ENCODE assay signal across 8 cellular contexts in the genomic region with DNA sequence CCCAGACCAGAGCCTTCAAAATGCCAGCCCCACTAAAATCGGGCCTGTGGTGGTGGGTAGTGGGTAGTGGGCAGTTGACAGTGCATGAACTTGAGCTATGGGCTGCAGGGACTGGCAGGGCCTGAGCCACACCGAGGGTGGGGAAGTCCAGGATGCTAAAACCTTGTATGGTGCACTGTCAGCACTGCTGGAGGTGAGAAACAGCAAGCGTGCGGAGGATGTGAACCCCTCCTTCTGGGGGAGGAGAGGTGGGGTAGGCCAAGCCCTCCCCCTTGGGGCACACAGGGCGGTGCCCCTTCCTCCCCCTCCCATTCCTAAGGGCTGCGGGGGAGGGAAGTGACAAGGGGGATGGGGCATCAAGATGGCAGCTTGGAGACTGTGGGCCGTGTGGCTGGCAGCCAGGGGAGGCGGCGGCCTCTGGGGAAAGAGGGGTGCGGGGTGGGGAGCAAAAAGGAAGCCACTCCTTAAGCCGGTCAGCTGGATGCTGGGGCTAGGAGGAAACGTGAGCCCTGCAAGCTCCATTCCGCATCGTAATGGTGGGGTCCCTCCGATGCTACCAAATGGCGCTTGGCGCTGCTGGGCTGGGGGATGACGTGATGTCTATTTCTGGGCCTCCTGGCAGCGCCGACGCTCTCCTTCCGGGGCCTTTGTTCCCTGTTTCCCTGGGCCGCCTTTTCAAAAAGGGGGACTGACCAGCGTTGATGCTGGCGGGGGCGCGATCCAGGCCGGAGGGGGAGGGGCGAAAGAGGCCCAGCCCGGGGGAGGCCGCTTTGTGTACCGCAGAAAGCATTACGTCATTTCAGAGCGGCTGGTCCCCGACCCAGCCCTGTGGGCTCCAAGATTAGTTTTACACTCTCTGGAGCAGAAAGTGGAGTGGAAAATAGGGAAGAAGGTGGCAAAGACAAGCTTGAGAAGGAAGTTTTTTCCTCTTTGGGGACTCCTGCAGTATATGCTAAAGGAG. TPM values are rescaled to one million over a fixed set of nuclear protein-coding genes. Genes with fewer than 3 reads are reported as not detected.
DNase-seq lines count a peak whose midpoint lies in the region; ATAC-seq and TF ChIP-seq lines count a peak whose summit lies in the region.

No MANE protein-coding gene starts in this region.

- peaks cover 2% of the 10 kb centered on the region for H3K36me3 ChIP-seq in OCI-LY3 (replicated peaks; ENCODE audit: low read depth, low read length)

- peak overlapping the region; percentile 85 for H3K4me3 Mint-ChIP-seq in activated T-helper 2 cell treated with anti-CD3 and anti-CD28 coated beads, Interferon-gamma antibody, Interleukin-2, Interleukin-4, amounts not matched to agents 10 μg/mL and 5 μg/mL and 100 μg/mL, durations not matched to agents 14 hours and 24 hours and 36 hours (ENCODE audit: low read depth)
- peak overlapping the region; percentile 82 to 89 (median 88) for H3K4me3 Mint-ChIP-seq in nephron

- H3K79me2 ChIP-seq in OCI-LY3 (ENCODE audit: low read length) = peaks cover 26% of the 10 kb centered on the region

- no peaks in the 10 kb centered on the region for H3K9me3 Mint-ChIP-seq in activated T-helper 2 cell treated with anti-CD3 and anti-CD28 coated beads, Interferon-gamma antibody, Interleukin-2, Interleukin-4, amounts not matched to agents 10 μg/mL and 5 μg/mL and 100 μg/mL, durations not matched to agents 14 hours and 24 hours and 36 hours
- no peaks in the 10 kb centered on the region for H3K9me3 Mint-ChIP-seq in nephron

- H3K4me3 ChIP-seq in OCI-LY3 (ENCODE audit: low read length) = peak overlapping the region; percentile 87

- intact Hi-C loops in activated T-helper 2 cell treated with anti-CD3 and anti-CD28 coated beads, Interferon-gamma antibody, Interleukin-2, Interleukin-4, amounts not matched to agents 10 μg/mL and 5 μg/mL and 100 μg/mL, durations not matched to agents 14 hours and 24 hours and 36 hours (cut with micrococcal nuclease) = loop anchor here (1.0 to 5.0 kb wide), 4 partner anchors 51 to 588 kb away; a partner anchor contains a TSS

- no peaks in the 10 kb centered on the region for H3K27me3 ChIP-seq in OCI-LY3 (ENCODE audit: low read depth, low read length)

- H3K4me1 ChIP-seq in OCI-LY3 (ENCODE audit: low read length) = peaks cover 31% of the 10 kb centered on the region

- peaks cover 12% of the 10 kb centered on the region for H3K36me3 Mint-ChIP-seq in activated T-helper 2 cell treated with anti-CD3 and anti-CD28 coated beads, Interferon-gamma antibody, Interleukin-2, Interleukin-4, amounts not matched to agents 10 μg/mL and 5 μg/mL and 100 μg/mL, durations not matched to agents 14 hours and 24 hours and 36 hours (ENCODE audit: low read depth)
- peaks cover 5% of the 10 kb centered on the region for H3K36me3 Mint-ChIP-seq in nephron (ENCODE audit: low read depth)

- peak overlapping the region; percentile 92 for H3K27ac Mint-ChIP-seq in activated T-helper 2 cell treated with anti-CD3 and anti-CD28 coated beads, Interferon-gamma antibody, Interleukin-2, Interleukin-4, amounts not matched to agents 10 μg/mL and 5 μg/mL and 100 μg/mL, durations not matched to agents 14 hours and 24 hours and 36 hours
- peak overlapping the region; percentile 68 to 92 (median 87) for H3K27ac Mint-ChIP-seq in nephron

- peak overlapping the region; percentile 76 for H3K27ac ChIP-seq in OCI-LY3 (ENCODE audit: low read length)

- H4K20me1 ChIP-seq in OCI-LY3 (ENCODE audit: insufficient read depth, low read length) = no peaks in the 10 kb centered on the region

- peak overlapping the region; percentile 94 for H2AFZ ChIP-seq in OCI-LY3 (ENCODE audit: low read depth, low read length)

- no peaks in the 10 kb centered on the region for H3K9me3 ChIP-seq in OCI-LY3 (ENCODE audit: insufficient read depth, low read length)

- TF ChIP-seq CTCF in OCI-LY3 (IDR thresholded peaks at IDR 0.05; ENCODE audit: low read depth, low read length) (no peak), nephron (IDR thresholded peaks at IDR 0.05; ENCODE audit: unreplicated experiment in 3 of 3) (no peak)

- H3K4me1 Mint-ChIP-seq in activated T-helper 2 cell treated with anti-CD3 and anti-CD28 coated beads, Interferon-gamma antibody, Interleukin-2, Interleukin-4, amounts not matched to agents 10 μg/mL and 5 μg/mL and 100 μg/mL, durations not matched to agents 14 hours and 24 hours and 36 hours (ENCODE audit: low read depth) = peaks cover 39% of the 10 kb centered on the region
- peaks cover 19% of the 10 kb centered on the region for H3K4me1 Mint-ChIP-seq in nephron

- peak overlapping the region; percentile 86 for H3K4me2 ChIP-seq in OCI-LY3 (ENCODE audit: low read length)

- H3K27me3 Mint-ChIP-seq in activated T-helper 2 cell treated with anti-CD3 and anti-CD28 coated beads, Interferon-gamma antibody, Interleukin-2, Interleukin-4, amounts not matched to agents 10 μg/mL and 5 μg/mL and 100 μg/mL, durations not matched to agents 14 hours and 24 hours and 36 hours (ENCODE audit: low read depth) = no peaks in the 10 kb centered on the region
- peaks cover 5% of the 10 kb centered on the region for H3K27me3 Mint-ChIP-seq in nephron (ENCODE audit: low read depth)

- peak overlapping the region; percentile 86 for H3K9ac ChIP-seq in OCI-LY3 (ENCODE audit: low read length)

- DNase-seq in EL (peak; percentile 85), HS-27A (ENCODE audit: low read depth) (peak; percentile 39), fibroblast of the conjunctiva (ENCODE audit: low read depth) (peak; percentile 77), superior temporal gyrus (ENCODE audit: extremely low spot score) (peak; percentile 93)
- peak; percentile 59 for DNase-seq in activated T-helper 2 cell treated with anti-CD3 and anti-CD28 coated beads, Interferon-gamma antibody, Interleukin-2, Interleukin-4, amounts not matched to agents 10 μg/mL and 5 μg/mL and 100 μg/mL, durations not matched to agents 14 hours and 24 hours and 36 hours (ENCODE audit: low spot score)

- no peak for ATAC-seq in HG02938 (IDR thresholded peaks at IDR 0.05; ENCODE audit: unreplicated experiment)

RNA-seq across cellular contexts. Expression of a gene that starts 0.8 kb away (rescaled TPM):
- 22.3 and 23.3 TPM in 2 replicates for total RNA-seq in activated T-helper 2 cell treated with anti-CD3 and anti-CD28 coated beads, Interferon-gamma antibody, Interleukin-2, Interleukin-4, amounts not matched to agents 10 μg/mL and 5 μg/mL and 100 μg/mL, durations not matched to agents 14 hours and 24 hours and 36 hours

RNA-seq across cellular contexts. Expression of a gene that starts 3.1 kb away (rescaled TPM):
- total RNA-seq in activated T-helper 2 cell treated with anti-CD3 and anti-CD28 coated beads, Interferon-gamma antibody, Interleukin-2, Interleukin-4, amounts not matched to agents 10 μg/mL and 5 μg/mL and 100 μg/mL, durations not matched to agents 14 hours and 24 hours and 36 hours = 56.2 and 68.3 TPM in 2 replicates

RNA-seq across cellular contexts. Expression of a gene that starts 51.0 kb away (rescaled TPM):
- total RNA-seq in activated T-helper 2 cell treated with anti-CD3 and anti-CD28 coated beads, Interferon-gamma antibody, Interleukin-2, Interleukin-4, amounts not matched to agents 10 μg/mL and 5 μg/mL and 100 μg/mL, durations not matched to agents 14 hours and 24 hours and 36 hours = 20.0 and 27.0 TPM in 2 replicates

Comparison
In these comparisons a context has a peak if more than half of its experiments do, and no peak if none do; other contexts are left out.
1. DNase-seq: peak in every context shown above with its lines; median percentile 93 in superior temporal gyrus; 85 in EL; 77 in fibroblast of the conjunctiva; 59 in activated T-helper 2 cell treated with anti-CD3 and anti-CD28 coated beads, Interferon-gamma antibody, Interleukin-2, Interleukin-4, amounts not matched to agents 10 μg/mL and 5 μg/mL and 100 μg/mL, durations not matched to agents 14 hours and 24 hours and 36 hours; 39 in HS-27A.